Comparison of ENCODE assay signal across 28 cellular contexts in genomic region chr4:16761031-16761430, GRCh38.
"Had no signal": no experiment of that assay in that cellular context is flagged by ENCODE, and none has a peak within 500 bp of the region (broad histone marks: within the 10 kb centered on the region; RNA-seq: fewer than 3 reads in every experiment).

No MANE protein-coding gene starts in this region.

- H3K9me3 ChIP-seq: adrenal gland, SJCRH30 had no signal

- H3K4me3 ChIP-seq: adrenal gland, SJCRH30 had no signal

- H3K9ac ChIP-seq: KMS-11 had no signal

- H3K4me2 ChIP-seq: KMS-11 had no signal

- DNase-seq: activated CD4-positive, alpha-beta T cell treated with anti-CD3 and anti-CD28 coated beads for 48 hours; activated CD4-positive, alpha-beta T cell treated with anti-CD3 and anti-CD28 coated beads, Interleukin-2, amount 50 U/mL, for 4 hours; activated CD4-positive, CD25-positive, alpha-beta regulatory T cell treated with anti-CD3 and anti-CD28 coated beads, Interleukin-2, amount 50 U/mL, for 72 hours; activated CD8-positive, alpha-beta memory T cell treated with anti-CD3 and anti-CD28 coated beads, Interleukin-2, amount 50 U/mL, for 48 hours; activated CD8-positive, alpha-beta T cell treated with anti-CD3 and anti-CD28 coated beads, Interleukin-2, amount 10 ng/mL, durations not matched to agents 7 days and 5 days; activated naive CD4-positive, alpha-beta T cell treated with anti-CD3 and anti-CD28 coated beads, Interleukin-2, amount 50 U/mL, for 16 hours; activated naive CD8-positive, alpha-beta T cell treated with anti-CD3 and anti-CD28 coated beads, Interleukin-2, amount 10 ng/mL, durations not matched to agents 7 days and 5 days; activated T-cell treated with anti-CD3 and anti-CD28 coated beads, Interleukin-2, amount 50 U/mL, for 1 hour; adrenal gland; anterior cingulate cortex; central memory CD4-positive, alpha-beta T cell; MM.1S; NCI-H1105; NCI-H1436; NCI-H187; NCI-H2081; NCI-H510A treated with DMSO at 0.1 percent for 48 hours; NCI-H69; NK-92 treated with Interleukin-12 subunit alpha and Interleukin-12 subunit beta, amount 100 ng/mL, for 24 hours; OCI-M1; RPMI8226; SJCRH30; SW 1271 had no signal

- H3K27me3 ChIP-seq: adrenal gland had no signal

- H3K4me3 Mint-ChIP-seq: activated CD8-positive, alpha-beta T cell treated with anti-CD3 and anti-CD28 coated beads, Interleukin-2, amount 10 ng/mL, durations not matched to agents 7 days and 5 days; activated naive CD8-positive, alpha-beta T cell treated with anti-CD3 and anti-CD28 coated beads, Interleukin-2, amount 10 ng/mL, durations not matched to agents 7 days and 5 days; WTC11 had no signal

- H3K4me1 ChIP-seq: adrenal gland, SJCRH30 had no signal

- H3K36me3 Mint-ChIP-seq: activated naive CD8-positive, alpha-beta T cell treated with anti-CD3 and anti-CD28 coated beads, Interleukin-2, amount 10 ng/mL, durations not matched to agents 7 days and 5 days had no signal

- ATAC-seq: activated CD8-positive, alpha-beta T cell treated with anti-CD3 and anti-CD28 coated beads, Interleukin-2, amount 10 ng/mL, durations not matched to agents 7 days and 5 days; Panc1; Right ventricle myocardium inferior; WTC11 had no signal

- H3K27me3 Mint-ChIP-seq: activated naive CD8-positive, alpha-beta T cell treated with anti-CD3 and anti-CD28 coated beads, Interleukin-2, amount 10 ng/mL, durations not matched to agents 7 days and 5 days had no signal

- H3K27ac Mint-ChIP-seq: activated CD8-positive, alpha-beta T cell treated with anti-CD3 and anti-CD28 coated beads, Interleukin-2, amount 10 ng/mL, durations not matched to agents 7 days and 5 days; activated naive CD8-positive, alpha-beta T cell treated with anti-CD3 and anti-CD28 coated beads, Interleukin-2, amount 10 ng/mL, durations not matched to agents 7 days and 5 days had no signal

- H3K4me1 Mint-ChIP-seq: activated naive CD8-positive, alpha-beta T cell treated with anti-CD3 and anti-CD28 coated beads, Interleukin-2, amount 10 ng/mL, durations not matched to agents 7 days and 5 days had no signal

- H3K9me3 Mint-ChIP-seq: activated naive CD8-positive, alpha-beta T cell treated with anti-CD3 and anti-CD28 coated beads, Interleukin-2, amount 10 ng/mL, durations not matched to agents 7 days and 5 days; WTC11 had no signal

- FAIRE-seq: bronchial epithelial cell had no signal

- H3K27ac ChIP-seq: KMS-11, SJCRH30 had no signal

- H3K36me3 ChIP-seq: adrenal gland, SJCRH30 had no signal
